ENCODE assay signal across 8 cellular contexts in the genomic region with DNA sequence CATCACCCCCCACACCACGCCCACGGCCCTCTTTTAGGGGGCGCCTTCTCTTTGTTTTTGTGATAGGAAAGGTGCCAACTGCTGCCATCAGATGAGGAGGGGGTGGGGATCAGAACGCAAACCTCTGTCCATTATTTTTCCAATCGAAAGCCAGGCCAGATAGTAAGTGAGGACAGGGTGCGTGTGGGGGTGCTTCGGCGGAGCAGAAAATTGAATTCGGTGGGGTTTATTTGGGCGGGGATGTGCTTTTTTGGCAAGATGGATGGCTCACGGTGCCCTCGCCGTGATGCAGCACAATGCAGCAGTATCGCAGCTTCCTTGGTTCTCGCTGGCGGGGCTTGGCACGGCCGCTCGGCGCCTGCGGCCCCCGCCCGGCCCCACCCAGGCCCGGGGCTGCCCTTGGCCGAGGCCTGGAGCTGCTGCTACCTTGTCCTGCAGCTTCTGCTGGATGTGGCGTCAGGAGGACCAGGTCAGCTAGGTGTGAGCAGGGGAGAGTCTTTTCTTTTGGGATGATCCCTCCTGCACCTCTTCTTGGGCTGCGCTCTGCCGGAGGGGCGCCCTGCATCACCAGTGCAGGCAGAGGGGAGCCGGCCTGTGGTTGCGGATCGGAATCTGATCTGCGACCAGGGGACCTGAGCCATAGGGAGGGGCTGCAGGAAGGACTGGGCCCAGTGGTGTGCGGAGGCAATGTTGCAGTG. TPM values are rescaled to one million over a fixed set of nuclear protein-coding genes. Genes with fewer than 3 reads are reported as not detected.
DNase-seq lines count a peak whose midpoint lies in the region; ATAC-seq and TF ChIP-seq lines count a peak whose summit lies in the region.

No MANE protein-coding gene starts in this region.

- H3K4me2 ChIP-seq in MM.1S (ENCODE audit: low read depth, low read length), result peak overlapping the region; percentile 93

- peak overlapping the region; percentile 87 for H3K9ac ChIP-seq in ES-I3 (ENCODE audit: low read depth, low read length)
- H3K9ac ChIP-seq in MM.1S (ENCODE audit: low read length), result peak overlapping the region; percentile 34; the same call in 1 of the 2 replicates

- H3K27ac Mint-ChIP-seq in activated CD4-positive, alpha-beta memory T cell treated with anti-CD3 and anti-CD28 coated beads for 36 hours, result no peak overlapping the region
- H3K27ac Mint-ChIP-seq in neural crest cell (ENCODE audit: unreplicated experiment), result peak overlapping the region; percentile 91

- peak overlapping the region; percentile 81 for H3K4me3 ChIP-seq in MM.1S (ENCODE audit: low read length)
- peak overlapping the region; percentile 85 for H3K4me3 ChIP-seq in fibroblast of the aortic adventitia (ENCODE audit: low read depth, low read length)

- H2AFZ ChIP-seq in MM.1S (ENCODE audit: low read length), result peak overlapping the region; percentile 70

- CTCF ChIA-PET in activated CD4-positive, alpha-beta memory T cell treated with anti-CD3 and anti-CD28 coated beads for 36 hours (lab: Charles Lee), result no interaction called here

- no peaks in the 10 kb centered on the region for H3K36me3 ChIP-seq in ES-I3 (ENCODE audit: insufficient read depth, low read length)
- no peaks in the 10 kb centered on the region for H3K36me3 ChIP-seq in MM.1S (replicated peaks; ENCODE audit: insufficient read depth, low read length)

- H3K27me3 ChIP-seq in MM.1S (replicated peaks; ENCODE audit: insufficient read depth, low read length), result no peaks in the 10 kb centered on the region

- no peak overlapping the region for H3K27ac ChIP-seq in MM.1S (ENCODE audit: low read length)

- H3K4me1 ChIP-seq in ES-I3 (ENCODE audit: insufficient read depth, low read length) (no peaks in the 10 kb centered on the region; the same call in 1 of the 2 replicates), MM.1S (ENCODE audit: low read length) (peaks cover 11% of the 10 kb centered on the region; the same call in 1 of the 2 replicates)

- peaks cover 13% of the 10 kb centered on the region for H3F3A ChIP-seq in MM.1S (ENCODE audit: insufficient read depth, low read length)

- peaks cover 36% of the 10 kb centered on the region for H3K27me3 Mint-ChIP-seq in activated CD4-positive, alpha-beta memory T cell treated with anti-CD3 and anti-CD28 coated beads for 36 hours
- peaks cover 3% of the 10 kb centered on the region for H3K27me3 Mint-ChIP-seq in neural crest cell (ENCODE audit: low read depth)

- peaks cover 11% of the 10 kb centered on the region for H3K4me1 Mint-ChIP-seq in activated CD4-positive, alpha-beta memory T cell treated with anti-CD3 and anti-CD28 coated beads for 36 hours (ENCODE audit: low read depth)
- peaks cover 44% of the 10 kb centered on the region for H3K4me1 Mint-ChIP-seq in neural crest cell

- H3K9me3 ChIP-seq in ES-I3 (ENCODE audit: control insufficient read depth, insufficient read depth, low read length), result no peaks in the 10 kb centered on the region
- H3K9me3 ChIP-seq in MM.1S (replicated peaks; ENCODE audit: insufficient read depth, low read length), result no peaks in the 10 kb centered on the region

- peak overlapping the region; percentile 81 for H3K4me3 Mint-ChIP-seq in activated CD4-positive, alpha-beta memory T cell treated with anti-CD3 and anti-CD28 coated beads for 36 hours
- peak overlapping the region; percentile 97 for H3K4me3 Mint-ChIP-seq in neural crest cell

- no peak for ATAC-seq in HG02981 (IDR thresholded peaks at IDR 0.05; ENCODE audit: unreplicated experiment)

- no peaks in the 10 kb centered on the region for H3K36me3 Mint-ChIP-seq in activated CD4-positive, alpha-beta memory T cell treated with anti-CD3 and anti-CD28 coated beads for 36 hours
- H3K36me3 Mint-ChIP-seq in neural crest cell (ENCODE audit: low read depth), result no peaks in the 10 kb centered on the region

- intact Hi-C loops in activated CD4-positive, alpha-beta memory T cell treated with anti-CD3 and anti-CD28 coated beads for 36 hours (cut with micrococcal nuclease), result no loop called here

- peaks cover 19% of the 10 kb centered on the region for H3K79me2 ChIP-seq in MM.1S (ENCODE audit: low read length)

- DNase-seq in MM.1S, result peak; percentile 36
- DNase-seq in activated CD4-positive, alpha-beta memory T cell treated with anti-CD3 and anti-CD28 coated beads for 36 hours, result peak; percentile 14
- peak; percentile 32 for DNase-seq in fibroblast of the aortic adventitia (ENCODE audit: low read depth)
- DNase-seq in neural crest cell (ENCODE audit: low read depth, low spot score), result peak; percentile 25
- DNase-seq in kidney glomerular epithelial cell (lab: John Stamatoyannopoulos, UW), result no peak
- DNase-seq in NCI-H187 treated with DMSO at 0.1 percent for 48 hours (lab: John Stamatoyannopoulos, UW), result no peak

- POLR2A ChIA-PET in activated CD4-positive, alpha-beta memory T cell treated with anti-CD3 and anti-CD28 coated beads for 36 hours (lab: Charles Lee), result no interaction called here

- no peaks in the 10 kb centered on the region for H3K9me2 ChIP-seq in MM.1S (replicated peaks; ENCODE audit: insufficient read depth, low read length)

- no peaks in the 10 kb centered on the region for H4K20me1 ChIP-seq in MM.1S (ENCODE audit: insufficient read depth, low read length)

- TF ChIP-seq CTCF in MM.1S (IDR thresholded peaks at IDR 0.05; ENCODE audit: low read length), result no peak
- TF ChIP-seq CTCF in fibroblast of the aortic adventitia (IDR thresholded peaks at IDR 0.05; ENCODE audit: insufficient read depth, low read length), result no peak
- no peak for TF ChIP-seq CTCF in neural crest cell (conservative IDR thresholded peaks at IDR 0.05)

- no peaks in the 10 kb centered on the region for H3K9me3 Mint-ChIP-seq in activated CD4-positive, alpha-beta memory T cell treated with anti-CD3 and anti-CD28 coated beads for 36 hours
- no peaks in the 10 kb centered on the region for H3K9me3 Mint-ChIP-seq in neural crest cell

RNA-seq across cellular contexts. Expression of a gene that starts 1.3 kb away (rescaled TPM):
- total RNA-seq in activated CD4-positive, alpha-beta memory T cell treated with anti-CD3 and anti-CD28 coated beads for 36 hours, result 10 to 100 TPM; 67.5 to 68.1 TPM
- total RNA-seq in fibroblast of the aortic adventitia (ENCODE audit: low replicate concordance) (254 and 293 TPM in 2 replicates), neural crest cell (217 and 227 TPM in 2 replicates)

Comparison
In these comparisons a context has a peak if more than half of its experiments do, and no peak if none do; other contexts are left out.
1. DNase-seq: peak in MM.1S (single experiment), activated CD4-positive, alpha-beta memory T cell treated with anti-CD3 and anti-CD28 coated beads for 36 hours (single experiment), fibroblast of the aortic adventitia (single experiment) and neural crest cell (single experiment); none in kidney glomerular epithelial cell (single experiment) and NCI-H187 treated with DMSO at 0.1 percent for 48 hours (single experiment).